ENCODE assay signal across 8 cellular contexts in genomic region chr15:30990036-30990435, GRCh38. TPM values are rescaled to one million over a fixed set of nuclear protein-coding genes. Genes with fewer than 3 reads are reported as not detected.
A peak's percentile ranks its signal among the peaks of the same experiment; 100 is the strongest.
DNase-seq lines count a peak whose midpoint lies in the region; ATAC-seq and TF ChIP-seq lines count a peak whose summit lies in the region.

No MANE protein-coding gene starts in this region.

- H3K4me3 ChIP-seq in heart left ventricle (peak overlapping the region in 10 of 12 donors; percentile 82 to 99 (median 94)), tibial artery (peak overlapping the region; percentile 100)

- DNase-seq in heart left ventricle (no peak), left cardiac atrium (no peak), kidney tubule cell (ENCODE audit: low spot score) (peak; percentile 18), tibial artery (no peak), NCI-H1092 treated with DMSO at 0.1 percent for 48 hours (lab: John Stamatoyannopoulos, UW) (no peak)
- no peak for DNase-seq in activated T-helper 1 cell treated with anti-CD3 and anti-CD28 coated beads, Interleukin-12 subunit alpha, Interleukin-12 subunit beta, Interleukin-2, Interleukin-4 antibody, amounts not matched to agents 30 ng/mL and 10 ng/mL and 1 ng/mL, durations not matched to agents 14 hours and 24 hours and 36 hours (ENCODE audit: low spot score)

- no peaks in the 10 kb centered on the region for H3K9me3 Mint-ChIP-seq in activated T-helper 1 cell treated with anti-CD3 and anti-CD28 coated beads, Interleukin-12 subunit alpha, Interleukin-12 subunit beta, Interleukin-2, Interleukin-4 antibody, amounts not matched to agents 30 ng/mL and 10 ng/mL and 1 ng/mL, durations not matched to agents 14 hours and 24 hours and 36 hours

- H3K9me3 ChIP-seq in heart left ventricle (no peaks in the 10 kb centered on the region), tibial artery (no peaks in the 10 kb centered on the region)

- peaks cover 29% of the 10 kb centered on the region for H3K4me1 Mint-ChIP-seq in activated T-helper 1 cell treated with anti-CD3 and anti-CD28 coated beads, Interleukin-12 subunit alpha, Interleukin-12 subunit beta, Interleukin-2, Interleukin-4 antibody, amounts not matched to agents 30 ng/mL and 10 ng/mL and 1 ng/mL, durations not matched to agents 14 hours and 24 hours and 36 hours (ENCODE audit: low read depth)

- H3K27ac ChIP-seq in heart left ventricle: peak overlapping the region in 5 of 12 donors; percentile 32 to 98 (median 97)
- H3K27ac ChIP-seq in tibial artery: peak overlapping the region; percentile 16 to 97

- TF ChIP-seq CTCF in heart left ventricle (IDR thresholded peaks at IDR 0.05) (no peak), tibial artery (IDR thresholded peaks at IDR 0.05) (no peak)

- H3K27me3 Mint-ChIP-seq in activated T-helper 1 cell treated with anti-CD3 and anti-CD28 coated beads, Interleukin-12 subunit alpha, Interleukin-12 subunit beta, Interleukin-2, Interleukin-4 antibody, amounts not matched to agents 30 ng/mL and 10 ng/mL and 1 ng/mL, durations not matched to agents 14 hours and 24 hours and 36 hours (ENCODE audit: insufficient read depth): no peaks in the 10 kb centered on the region

- no peaks in the 10 kb centered on the region for H3K27me3 ChIP-seq in heart left ventricle
- H3K27me3 ChIP-seq in tibial artery: no peaks in the 10 kb centered on the region

- H3K36me3 ChIP-seq in heart left ventricle: peaks cover 0 to 32% (median 9%) of the 10 kb centered on the region in 9 donors
- H3K36me3 ChIP-seq in tibial artery: peaks cover 0 to 14% (median 10%) of the 10 kb centered on the region in 3 donors

- H3K27ac Mint-ChIP-seq in activated T-helper 1 cell treated with anti-CD3 and anti-CD28 coated beads, Interleukin-12 subunit alpha, Interleukin-12 subunit beta, Interleukin-2, Interleukin-4 antibody, amounts not matched to agents 30 ng/mL and 10 ng/mL and 1 ng/mL, durations not matched to agents 14 hours and 24 hours and 36 hours: no peak overlapping the region

- no peak for TF ChIP-seq POLR2A in heart left ventricle (IDR thresholded peaks at IDR 0.05)

- peak overlapping the region; percentile 93 for H3K4me3 Mint-ChIP-seq in activated T-helper 1 cell treated with anti-CD3 and anti-CD28 coated beads, Interleukin-12 subunit alpha, Interleukin-12 subunit beta, Interleukin-2, Interleukin-4 antibody, amounts not matched to agents 30 ng/mL and 10 ng/mL and 1 ng/mL, durations not matched to agents 14 hours and 24 hours and 36 hours

- H3K4me1 ChIP-seq in heart left ventricle (peaks cover 0 to 63% (median 53%) of the 10 kb centered on the region in 12 donors), tibial artery (peaks cover 0 to 43% (median 26%) of the 10 kb centered on the region in 4 donors)

- intact Hi-C loops in heart left ventricle (cut with DNase I) (loop anchor here in 4 of 10 donors (2.0 to 10.0 kb wide), 8 partner anchors 42 to 499 kb away; partner anchors contain the start of genes FAN1 (in 1 of the 4) and KLF13 (in 1 of the 4)), left cardiac atrium (cut with DNase I) (no loop called here), tibial artery (cut with DNase I; ENCODE audit: low total_unique reads) (loop anchor here (10.0 kb wide), 1 partner anchor 225 kb away; no protein-coding TSS in a partner anchor)
- intact Hi-C loops in activated T-helper 1 cell treated with anti-CD3 and anti-CD28 coated beads, Interleukin-12 subunit alpha, Interleukin-12 subunit beta, Interleukin-2, Interleukin-4 antibody, amounts not matched to agents 30 ng/mL and 10 ng/mL and 1 ng/mL, durations not matched to agents 14 hours and 24 hours and 36 hours (cut with micrococcal nuclease): loop anchor here (5.0 kb wide), 4 partner anchors 137 to 447 kb away; partner anchors contain the start of gene KLF13

- 48 to 51% (median 49%) methylated on average over 2 of the region's 2 CpGs for WGBS in heart left ventricle, 4 donors

- H3K36me3 Mint-ChIP-seq in activated T-helper 1 cell treated with anti-CD3 and anti-CD28 coated beads, Interleukin-12 subunit alpha, Interleukin-12 subunit beta, Interleukin-2, Interleukin-4 antibody, amounts not matched to agents 30 ng/mL and 10 ng/mL and 1 ng/mL, durations not matched to agents 14 hours and 24 hours and 36 hours (ENCODE audit: low read depth): peaks cover 6% of the 10 kb centered on the region

- no peak for ATAC-seq in heart left ventricle
- ATAC-seq in left cardiac atrium: no peak
- no peak for ATAC-seq in HG02938 (IDR thresholded peaks at IDR 0.05; ENCODE audit: unreplicated experiment)
- no peak for ATAC-seq in HG03025 (IDR thresholded peaks at IDR 0.05; ENCODE audit: low FRiP score, unreplicated experiment)

RNA-seq across cellular contexts. Expression of gene MTMR10, which starts 1.4 kb away (rescaled TPM):
- total RNA-seq in heart left ventricle: 10 to 100 TPM; 14.4 to 38.9 (median 27.8) TPM
- polyA plus RNA-seq in heart left ventricle: 10 to 100 TPM in 1 of 2 donors, 1 to 10 TPM in 1; 8.6 to 22.6 TPM
- total RNA-seq in left cardiac atrium: 10 to 100 TPM; 15.5 to 31.1 TPM
- total RNA-seq in activated T-helper 1 cell treated with anti-CD3 and anti-CD28 coated beads, Interleukin-12 subunit alpha, Interleukin-12 subunit beta, Interleukin-2, Interleukin-4 antibody, amounts not matched to agents 30 ng/mL and 10 ng/mL and 1 ng/mL, durations not matched to agents 14 hours and 24 hours and 36 hours: 11.8 and 13.4 TPM in 2 replicates

Comparison
In these comparisons a context has a peak if more than half of its experiments do, and no peak if none do; other contexts are left out.
1. intact Hi-C loops: an anchor here in activated T-helper 1 cell treated with anti-CD3 and anti-CD28 coated beads, Interleukin-12 subunit alpha, Interleukin-12 subunit beta, Interleukin-2, Interleukin-4 antibody, amounts not matched to agents 30 ng/mL and 10 ng/mL and 1 ng/mL, durations not matched to agents 14 hours and 24 hours and 36 hours (5.0 kb wide) and tibial artery (10.0 kb wide); none called in left cardiac atrium.